Comparison of ENCODE assay signal across 9 cellular contexts in genomic region chr22:24102366-24103200, GRCh38.
"Had no signal": no experiment of that assay in that cellular context is flagged by ENCODE, and none has a peak within 500 bp of the region (broad histone marks: within the 10 kb centered on the region; RNA-seq: fewer than 3 reads in every experiment).

No MANE protein-coding gene starts in this region.

- H3K27ac ChIP-seq: brain microvascular endothelial cell, vagina had no signal

- FAIRE-seq: endothelial cell of umbilical vein had no signal

- H3K27me3 ChIP-seq: brain microvascular endothelial cell, vagina had no signal

- ATAC-seq: left lobe of liver; stimulated activated naive CD8-positive, alpha-beta T cell treated with anti-CD3 and anti-CD28 coated beads, Interleukin-15, amount 100 ng/mL, for 72 hours had no signal

- DNase-seq: activated CD4-positive, alpha-beta T cell treated with anti-CD3 and anti-CD28 coated beads, Interleukin-2, amount 10 ng/mL, durations not matched to agents 24 days and 14 days; activated CD8-positive, alpha-beta memory T cell treated with anti-CD3 and anti-CD28 coated beads for 24 hours; brain microvascular endothelial cell; foreskin melanocyte; stimulated activated CD4-positive, alpha-beta T cell treated with anti-CD3 and anti-CD28 coated beads, Interleukin-4, amount 100 ng/mL, for 1 hour; stimulated activated naive CD8-positive, alpha-beta T cell treated with anti-CD3 and anti-CD28 coated beads, Interleukin-15, amount 100 ng/mL, for 72 hours had no signal

- H3K4me3 ChIP-seq: vagina had no signal

- H3K9me3 ChIP-seq: vagina had no signal
